Comparison of ENCODE assay signal across 17 cellular contexts in genomic region chr12:119528241-119528640, GRCh38.
DNase-seq lines count a peak whose midpoint lies in the region; ATAC-seq and TF ChIP-seq lines count a peak whose summit lies in the region.
"Had no signal": no experiment of that assay in that cellular context is flagged by ENCODE, and none has a peak within 500 bp of the region (broad histone marks: within the 10 kb centered on the region; RNA-seq: fewer than 3 reads in every experiment).

No MANE protein-coding gene starts in this region.

- peaks cover 2% of the 10 kb centered on the region for H3K27me3 Mint-ChIP-seq in activated naive CD4-positive, alpha-beta T cell treated with anti-CD3 and anti-CD28 coated beads for 36 hours (ENCODE audit: low read depth)
- H3K27me3 Mint-ChIP-seq: dendritic cell treated with granulocyte-macrophage colony-stimulating factor and Interleukin-4, amounts not matched to agents 40 ng/mL and 50 ng/mL, for 4 days had no signal

- DNase-seq in ACHN (peak; percentile 60), LNCaP clone FGC (ENCODE audit: low read depth) (peak; percentile 7), astrocyte of the hippocampus (ENCODE audit: low read depth, low spot score) (peak; percentile 41), iris pigment epithelial cell (ENCODE audit: low read depth) (peak; percentile 37)
- no peak for DNase-seq in activated naive CD4-positive, alpha-beta T cell treated with anti-CD3 and anti-CD28 coated beads for 36 hours
- DNase-seq: activated CD8-positive, alpha-beta T cell treated with anti-CD3 and anti-CD28 coated beads for 36 hours; amygdala; Calu3; mucosa of descending colon; NCI-H446 treated with DMSO at 0.1 percent for 48 hours; pancreas; T1000 had no signal

- intact Hi-C loops in activated naive CD4-positive, alpha-beta T cell treated with anti-CD3 and anti-CD28 coated beads for 36 hours (cut with micrococcal nuclease): no loop called here

- peaks cover 2% of the 10 kb centered on the region for H3K9me3 Mint-ChIP-seq in activated naive CD4-positive, alpha-beta T cell treated with anti-CD3 and anti-CD28 coated beads for 36 hours
- H3K9me3 Mint-ChIP-seq: activated T-helper 2 cell treated with anti-CD3 and anti-CD28 coated beads, Interferon-gamma antibody, Interleukin-2, Interleukin-4, amounts not matched to agents 10 μg/mL and 5 μg/mL and 100 μg/mL, durations not matched to agents 14 hours and 24 hours and 36 hours; dendritic cell treated with granulocyte-macrophage colony-stimulating factor and Interleukin-4, amounts not matched to agents 40 ng/mL and 50 ng/mL, for 4 days had no signal

- CTCF ChIA-PET in activated naive CD4-positive, alpha-beta T cell treated with anti-CD3 and anti-CD28 coated beads for 36 hours (lab: Charles Lee): interaction anchor here (1.3 kb wide), 1 partner anchor 84 kb away, joined by 8 read pairs; no protein-coding TSS in a partner anchor

- H3K4me1 Mint-ChIP-seq in activated naive CD4-positive, alpha-beta T cell treated with anti-CD3 and anti-CD28 coated beads for 36 hours (ENCODE audit: low read depth): no peaks in the 10 kb centered on the region

- ATAC-seq in HG03520 (IDR thresholded peaks at IDR 0.05; ENCODE audit: unreplicated experiment): no peak
- ATAC-seq in HG02885 (IDR thresholded peaks at IDR 0.05; ENCODE audit: poor library complexity, unreplicated experiment): no peak
- ATAC-seq in GM19397 (IDR thresholded peaks at IDR 0.05; ENCODE audit: unreplicated experiment): no peak
- ATAC-seq: activated CD8-positive, alpha-beta T cell treated with anti-CD3 and anti-CD28 coated beads for 36 hours; mucosa of descending colon; pancreas had no signal

- in situ Hi-C loops in ACHN (cut with HindIII; ENCODE audit: low pct_ligation_motif_present, low pct_unique_long_range_greater_than_20kb, low sequenced_read_pairs): no loop called here

- no peak overlapping the region for H3K4me3 Mint-ChIP-seq in activated naive CD4-positive, alpha-beta T cell treated with anti-CD3 and anti-CD28 coated beads for 36 hours
- H3K4me3 Mint-ChIP-seq: activated CD8-positive, alpha-beta T cell treated with anti-CD3 and anti-CD28 coated beads for 36 hours; dendritic cell treated with granulocyte-macrophage colony-stimulating factor and Interleukin-4, amounts not matched to agents 40 ng/mL and 50 ng/mL, for 4 days had no signal

- TF ChIP-seq CTCF in LNCaP clone FGC (IDR thresholded peaks at IDR 0.05; ENCODE audit: control insufficient read depth, extremely low read depth, insufficient read depth): no peak

- no peaks in the 10 kb centered on the region for H3K36me3 Mint-ChIP-seq in activated naive CD4-positive, alpha-beta T cell treated with anti-CD3 and anti-CD28 coated beads for 36 hours (ENCODE audit: low read depth)

- no peak overlapping the region for H3K4me3 ChIP-seq in LNCaP clone FGC (ENCODE audit: low read depth, low read length)
- H3K4me3 ChIP-seq: mucosa of descending colon, pancreas had no signal

- no peak overlapping the region for H3K27ac Mint-ChIP-seq in activated naive CD4-positive, alpha-beta T cell treated with anti-CD3 and anti-CD28 coated beads for 36 hours
- H3K27ac Mint-ChIP-seq: activated CD8-positive, alpha-beta T cell treated with anti-CD3 and anti-CD28 coated beads for 36 hours; activated T-helper 2 cell treated with anti-CD3 and anti-CD28 coated beads, Interferon-gamma antibody, Interleukin-2, Interleukin-4, amounts not matched to agents 10 μg/mL and 5 μg/mL and 100 μg/mL, durations not matched to agents 14 hours and 24 hours and 36 hours; dendritic cell treated with granulocyte-macrophage colony-stimulating factor and Interleukin-4, amounts not matched to agents 40 ng/mL and 50 ng/mL, for 4 days had no signal
